22 cellular contexts compared by ENCODE assay signal in genomic region chr6:154768280-154768679, GRCh38.
"Had no signal": no experiment of that assay in that cellular context is flagged by ENCODE, and none has a peak within 500 bp of the region (broad histone marks: within the 10 kb centered on the region; RNA-seq: fewer than 3 reads in every experiment).

No MANE protein-coding gene starts in this region.

- H3K27ac ChIP-seq: dorsolateral prefrontal cortex, gastroesophageal sphincter, neural progenitor cell, ovary, right atrium auricular region, sigmoid colon, skin epidermis, stomach, thoracic aorta, transverse colon had no signal

- H3K27me3 Mint-ChIP-seq: naive thymus-derived CD4-positive, alpha-beta T cell had no signal

- H3K4me3 ChIP-seq: dorsolateral prefrontal cortex, gastroesophageal sphincter, heart left ventricle, neural progenitor cell, ovary, right atrium auricular region, sigmoid colon, skin epidermis, stomach, thoracic aorta, transverse colon had no signal

- H3K27ac Mint-ChIP-seq: neural progenitor cell had no signal

- DNase-seq: cortex of kidney; dorsolateral prefrontal cortex; effector memory CD4-positive, alpha-beta T cell; heart left ventricle; hippocampal formation; kidney glomerular epithelial cell; naive thymus-derived CD4-positive, alpha-beta T cell; nucleus accumbens; ovary; sigmoid colon; stimulated activated CD4-positive, alpha-beta T cell treated with anti-CD3 and anti-CD28 coated beads, Interleukin-2, amount 100 ng/mL, for 24 hours; stimulated activated CD4-positive, alpha-beta T cell treated with anti-CD3 and anti-CD28 coated beads, Interleukin-4, amount 100 ng/mL, for 4 hours; stimulated activated naive CD4-positive, alpha-beta T cell; stomach; substantia nigra; transverse colon had no signal

- H3K9me3 ChIP-seq: gastroesophageal sphincter, heart left ventricle, ovary, right atrium auricular region, sigmoid colon, stomach, thoracic aorta, transverse colon had no signal

- H3K9ac ChIP-seq: neural progenitor cell had no signal

- H3K36me3 ChIP-seq: gastroesophageal sphincter, neural progenitor cell, ovary, right atrium auricular region, sigmoid colon, stomach, thoracic aorta, transverse colon had no signal

- ATAC-seq: esophagus mucosa; gastroesophageal sphincter; naive thymus-derived CD4-positive, alpha-beta T cell had no signal

- H2AFZ ChIP-seq: neural progenitor cell had no signal

- H3K4me3 Mint-ChIP-seq: neural progenitor cell had no signal

- H3K27me3 ChIP-seq: dorsolateral prefrontal cortex, gastroesophageal sphincter, heart left ventricle, neural progenitor cell, ovary, right atrium auricular region, sigmoid colon, stomach, transverse colon had no signal
